ENCODE assay signal across 29 cellular contexts in the genomic region with DNA sequence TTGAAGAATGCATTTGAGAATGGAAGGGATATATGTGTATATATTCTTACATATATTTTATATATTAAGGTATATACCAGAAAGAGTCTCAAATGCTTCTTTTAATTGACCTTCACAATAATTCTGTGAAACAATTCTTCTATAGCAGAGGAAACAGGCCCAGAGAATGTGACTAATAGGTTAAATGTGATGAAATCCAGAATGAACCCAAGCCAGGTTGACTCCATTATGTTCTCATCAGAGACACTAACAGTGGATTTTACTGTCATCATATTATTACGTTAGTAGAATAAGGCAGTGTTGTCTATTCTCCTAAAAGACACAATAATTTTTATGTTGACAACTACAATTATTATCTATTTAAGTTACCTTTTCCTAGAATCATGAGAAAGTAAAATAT.
"Had no signal": no experiment of that assay in that cellular context is flagged by ENCODE, and none has a peak within 500 bp of the region (broad histone marks: within the 10 kb centered on the region; RNA-seq: fewer than 3 reads in every experiment).

No MANE protein-coding gene starts in this region.

- H3K9me3 Mint-ChIP-seq: activated B cell treated with CpG ODN at 0.5 μM for 24 hours; activated CD4-positive, alpha-beta memory T cell treated with anti-CD3 and anti-CD28 coated beads, Interleukin-2, amount 10 ng/mL, durations not matched to agents 7 days and 5 days; activated CD4-positive, alpha-beta T cell treated with anti-CD3 and anti-CD28 coated beads, Interleukin-2, amount 10 ng/mL, durations not matched to agents 7 days and 5 days; activated naive CD4-positive, alpha-beta T cell treated with anti-CD3 and anti-CD28 coated beads, Interleukin-2, amount 10 ng/mL, durations not matched to agents 7 days and 5 days; activated naive CD8-positive, alpha-beta T cell treated with anti-CD3 and anti-CD28 coated beads for 36 hours; activated T-helper 17 cell treated with anti-CD3 and anti-CD28 coated beads, Interleukin-2, amount 50 U/mL, for 72 hours; T-helper 1 cell treated with Interleukin-12 subunit alpha and Interleukin-12 subunit beta and Interleukin-4 antibody, amounts not matched to agents 30 μg/mL and 1 μg/mL, for 36 hours had no signal

- H3K27me3 Mint-ChIP-seq: activated B cell treated with CpG ODN at 0.5 μM for 24 hours; activated CD4-positive, alpha-beta memory T cell treated with anti-CD3 and anti-CD28 coated beads, Interleukin-2, amount 10 ng/mL, durations not matched to agents 7 days and 5 days; activated CD4-positive, alpha-beta T cell treated with anti-CD3 and anti-CD28 coated beads, Interleukin-2, amount 10 ng/mL, durations not matched to agents 7 days and 5 days; activated naive CD4-positive, alpha-beta T cell treated with anti-CD3 and anti-CD28 coated beads, Interleukin-2, amount 10 ng/mL, durations not matched to agents 7 days and 5 days; activated naive CD8-positive, alpha-beta T cell treated with anti-CD3 and anti-CD28 coated beads for 36 hours; activated T-helper 17 cell treated with anti-CD3 and anti-CD28 coated beads, Interleukin-2, amount 50 U/mL, for 72 hours; IgD-negative memory B cell had no signal

- ATAC-seq: activated T-helper 17 cell treated with anti-CD3 and anti-CD28 coated beads, Interleukin-2, amount 50 U/mL, for 72 hours; body of pancreas; SK-N-SH treated with all-trans-retinoic acid at 6 μM for 48 hours had no signal

- H3K4me3 Mint-ChIP-seq: activated B cell treated with CpG ODN at 0.5 μM for 24 hours; activated CD4-positive, alpha-beta memory T cell treated with anti-CD3 and anti-CD28 coated beads, Interleukin-2, amount 10 ng/mL, durations not matched to agents 7 days and 5 days; activated CD4-positive, alpha-beta T cell treated with anti-CD3 and anti-CD28 coated beads, Interleukin-2, amount 10 ng/mL, durations not matched to agents 7 days and 5 days; activated naive CD4-positive, alpha-beta T cell treated with anti-CD3 and anti-CD28 coated beads, Interleukin-2, amount 10 ng/mL, durations not matched to agents 7 days and 5 days; activated naive CD8-positive, alpha-beta T cell treated with anti-CD3 and anti-CD28 coated beads for 36 hours; activated T-helper 17 cell treated with anti-CD3 and anti-CD28 coated beads, Interleukin-2, amount 50 U/mL, for 72 hours; IgD-negative memory B cell; T-helper 1 cell treated with Interleukin-12 subunit alpha and Interleukin-12 subunit beta and Interleukin-4 antibody, amounts not matched to agents 30 μg/mL and 1 μg/mL, for 36 hours had no signal

- H3K36me3 Mint-ChIP-seq: activated naive CD4-positive, alpha-beta T cell treated with anti-CD3 and anti-CD28 coated beads, Interleukin-2, amount 10 ng/mL, durations not matched to agents 7 days and 5 days; activated naive CD8-positive, alpha-beta T cell treated with anti-CD3 and anti-CD28 coated beads for 36 hours; IgD-negative memory B cell had no signal

- H3K27ac Mint-ChIP-seq: activated B cell treated with CpG ODN at 0.5 μM for 24 hours; activated CD4-positive, alpha-beta memory T cell treated with anti-CD3 and anti-CD28 coated beads, Interleukin-2, amount 10 ng/mL, durations not matched to agents 7 days and 5 days; activated CD4-positive, alpha-beta T cell treated with anti-CD3 and anti-CD28 coated beads, Interleukin-2, amount 10 ng/mL, durations not matched to agents 7 days and 5 days; activated naive CD4-positive, alpha-beta T cell treated with anti-CD3 and anti-CD28 coated beads, Interleukin-2, amount 10 ng/mL, durations not matched to agents 7 days and 5 days; activated naive CD8-positive, alpha-beta T cell treated with anti-CD3 and anti-CD28 coated beads for 36 hours; activated T-helper 17 cell treated with anti-CD3 and anti-CD28 coated beads, Interleukin-2, amount 50 U/mL, for 72 hours; IgD-negative memory B cell; T-helper 1 cell treated with Interleukin-12 subunit alpha and Interleukin-12 subunit beta and Interleukin-4 antibody, amounts not matched to agents 30 μg/mL and 1 μg/mL, for 36 hours had no signal

- DNase-seq: activated B cell treated with CpG ODN at 0.5 μM for 24 hours; activated CD4-positive, alpha-beta memory T cell treated with anti-CD3 and anti-CD28 coated beads, Interleukin-2, amount 10 ng/mL, durations not matched to agents 7 days and 5 days; activated CD4-positive, alpha-beta T cell treated with anti-CD3 and anti-CD28 coated beads for 1 hour; activated CD4-positive, alpha-beta T cell treated with anti-CD3 and anti-CD28 coated beads, Interleukin-2, amount 10 ng/mL, durations not matched to agents 7 days and 5 days; activated gamma-delta T cell treated with Interleukin-2 at 50 U/mL for 16 hours; activated naive CD4-positive, alpha-beta T cell treated with anti-CD3 and anti-CD28 coated beads, Interleukin-2, amount 10 ng/mL, durations not matched to agents 7 days and 5 days; activated naive CD8-positive, alpha-beta T cell treated with anti-CD3 and anti-CD28 coated beads for 36 hours; activated T-cell treated with anti-CD3 and anti-CD28 coated beads for 4 hours; activated T-cell treated with anti-CD3 and anti-CD28 coated beads, Interleukin-2, amount 50 U/mL, for 48 hours; adrenal gland; body of pancreas; cerebellar nuclear complex; KG1; MV-4-11; NCI-H1092 treated with DMSO at 0.1 percent for 48 hours; NCI-H1417 treated with DMSO at 0.1 percent for 48 hours; NCI-H1694; NCI-H2029; NCI-H510A treated with DMSO at 0.1 percent for 48 hours; NCI-H69; SHP77; SW 1271; T1000 had no signal

- H3K27ac ChIP-seq: adrenal gland, ascending aorta, body of pancreas, SJSA1 had no signal

- H3K36me3 ChIP-seq: adrenal gland, ascending aorta, SJSA1 had no signal

- H3K27me3 ChIP-seq: adrenal gland, ascending aorta, body of pancreas, SJSA1 had no signal

- H3K4me1 ChIP-seq: adrenal gland, ascending aorta, body of pancreas, SJSA1 had no signal

- H3K4me1 Mint-ChIP-seq: activated B cell treated with CpG ODN at 0.5 μM for 24 hours; activated CD4-positive, alpha-beta memory T cell treated with anti-CD3 and anti-CD28 coated beads, Interleukin-2, amount 10 ng/mL, durations not matched to agents 7 days and 5 days; activated CD4-positive, alpha-beta T cell treated with anti-CD3 and anti-CD28 coated beads, Interleukin-2, amount 10 ng/mL, durations not matched to agents 7 days and 5 days; activated naive CD4-positive, alpha-beta T cell treated with anti-CD3 and anti-CD28 coated beads, Interleukin-2, amount 10 ng/mL, durations not matched to agents 7 days and 5 days; activated naive CD8-positive, alpha-beta T cell treated with anti-CD3 and anti-CD28 coated beads for 36 hours; activated T-helper 17 cell treated with anti-CD3 and anti-CD28 coated beads, Interleukin-2, amount 50 U/mL, for 72 hours; IgD-negative memory B cell had no signal

- H3K4me3 ChIP-seq: adrenal gland, ascending aorta, body of pancreas, SJSA1 had no signal

- H3K9me3 ChIP-seq: adrenal gland, ascending aorta, body of pancreas, SJSA1 had no signal
